In the genomic region with DNA sequence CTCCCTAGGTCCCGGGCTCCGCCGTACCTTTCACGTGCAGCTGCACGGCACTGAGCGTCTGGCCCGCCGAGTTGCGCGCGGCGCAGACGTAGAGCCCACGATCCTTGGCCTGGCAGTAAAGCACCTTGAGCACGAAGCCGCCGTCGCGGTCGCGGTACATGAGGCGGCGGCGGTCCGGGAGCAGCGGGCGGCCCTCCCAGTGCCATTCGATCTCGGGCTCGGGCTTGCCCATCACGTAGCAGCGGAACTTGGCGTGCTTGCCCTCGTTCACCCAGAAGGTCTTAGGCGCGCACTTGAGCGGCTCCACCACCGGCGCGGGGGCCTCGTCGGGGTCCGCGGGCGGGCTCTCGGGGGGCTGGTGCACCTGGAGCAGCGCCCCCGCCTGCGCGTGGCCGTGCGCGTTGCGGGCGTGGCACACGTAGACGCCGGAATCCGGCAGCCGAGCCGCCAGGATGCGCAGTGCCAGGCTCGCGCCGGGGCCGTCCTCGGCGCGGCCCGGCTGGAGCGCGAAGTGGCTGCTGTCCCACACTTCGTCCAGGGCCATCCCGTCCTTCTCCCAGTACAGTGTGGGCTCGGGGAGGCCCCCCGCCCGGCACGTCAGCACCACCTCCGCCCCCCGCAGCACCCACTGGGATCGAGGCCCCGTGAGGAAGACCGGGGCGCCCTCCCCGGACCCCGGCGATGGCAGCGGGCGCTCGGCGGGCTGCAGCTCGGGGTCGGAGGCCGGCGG, we compare ENCODE assay signal across 8 cellular contexts. TPM values are rescaled to one million over a fixed set of nuclear protein-coding genes. Genes with fewer than 3 reads are reported as not detected.
DNase-seq lines count a peak whose midpoint lies in the region; ATAC-seq lines count a peak whose summit lies in the region.

No MANE protein-coding gene starts in this region.

- H3K4me1 Mint-ChIP-seq in memory B cell = peaks cover 4% of the 10 kb centered on the region

- no peak overlapping the region for H3K27ac Mint-ChIP-seq in memory B cell

- peaks cover 26% of the 10 kb centered on the region for H3K27me3 Mint-ChIP-seq in memory B cell

- peak overlapping the region; percentile 34 for H3K4me3 Mint-ChIP-seq in memory B cell

- H3K36me3 ChIP-seq in urinary bladder (ENCODE audit: insufficient read depth) = no peaks in the 10 kb centered on the region

- H3K4me1 ChIP-seq in urinary bladder (ENCODE audit: insufficient read depth) = no peaks in the 10 kb centered on the region

- no peaks in the 10 kb centered on the region for H3K36me3 Mint-ChIP-seq in memory B cell

- ATAC-seq in memory B cell (ENCODE audit: low read depth) (peak; percentile 12), GM18861 (IDR thresholded peaks at IDR 0.05; ENCODE audit: unreplicated experiment) (no peak)

- peak overlapping the region; percentile 46 for H3K27ac ChIP-seq in urinary bladder (ENCODE audit: low read depth)

- DNase-seq in DMS79 treated with DMSO at 0.1 percent for 48 hours (lab: John Stamatoyannopoulos, UW) (peak; percentile 31), NCI-H2171 treated with DMSO at 0.1 percent for 48 hours (lab: John Stamatoyannopoulos, UW) (peak; percentile 10), ecto neural progenitor cell (ENCODE audit: low spot score) (peak; percentile 65), memory B cell (ENCODE audit: low spot score in 2 of 2) (no peak), germinal center (ENCODE audit: low spot score) (no peak), pons (ENCODE audit: low spot score) (no peak)

- WGBS in urinary bladder = 11% methylated on average over 95 of the region's 95 CpGs

- no peaks in the 10 kb centered on the region for H3K9me3 Mint-ChIP-seq in memory B cell

- H3K4me3 ChIP-seq in urinary bladder (ENCODE audit: low read depth, low read length) = peak overlapping the region; percentile 73

RNA-seq across cellular contexts. Expression of gene OBSL1, which starts 1.0 kb away (rescaled TPM):
- 43.5 TPM for total RNA-seq in urinary bladder
- polyA plus RNA-seq in urinary bladder = 67.9 TPM

RNA-seq across cellular contexts. Expression of gene INHA, which starts 1.8 kb away (rescaled TPM):
- not detected for total RNA-seq in urinary bladder
- 0.49 TPM for polyA plus RNA-seq in urinary bladder

RNA-seq across cellular contexts. Expression of gene TMEM198, which starts 26.5 kb away (rescaled TPM):
- total RNA-seq in urinary bladder = 2.0 TPM
- 6.0 TPM for polyA plus RNA-seq in urinary bladder

RNA-seq across cellular contexts. Expression of gene CHPF, which starts 26.8 kb away (rescaled TPM):
- total RNA-seq in urinary bladder = 56.9 TPM
- 48.6 TPM for polyA plus RNA-seq in urinary bladder

RNA-seq across cellular contexts. Expression of gene STK11IP, which starts 27.3 kb away (rescaled TPM):
- 19.8 TPM for total RNA-seq in urinary bladder
- polyA plus RNA-seq in urinary bladder = 19.7 TPM

Comparison
In these comparisons a context has a peak if more than half of its experiments do, and no peak if none do; other contexts are left out.
1. DNase-seq: peak in DMS79 treated with DMSO at 0.1 percent for 48 hours (single experiment), NCI-H2171 treated with DMSO at 0.1 percent for 48 hours (single experiment) and ecto neural progenitor cell (single experiment); none in memory B cell (0 of 2), germinal center (single experiment) and pons (single experiment).